ENCODE assay signal across 28 cellular contexts in the genomic region with DNA sequence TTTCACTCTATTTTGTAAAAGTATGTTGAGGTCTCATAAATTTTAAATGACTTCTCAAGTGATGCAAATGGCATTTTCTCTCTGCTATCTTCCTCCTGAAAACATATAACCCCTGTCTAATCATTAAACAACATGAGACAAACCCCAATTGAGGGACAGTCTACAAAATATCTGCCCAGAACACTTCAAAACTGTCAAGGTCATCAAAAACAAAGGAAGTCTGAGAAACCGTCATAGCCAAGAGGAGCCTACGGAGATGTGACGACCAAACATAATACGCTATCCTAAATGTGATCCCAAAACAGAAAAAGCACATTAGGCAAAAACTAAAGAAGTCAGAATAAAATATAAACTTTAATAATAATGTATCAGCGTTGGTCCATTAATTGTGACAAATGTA.
"Had no signal": no experiment of that assay in that cellular context is flagged by ENCODE, and none has a peak within 500 bp of the region (broad histone marks: within the 10 kb centered on the region; RNA-seq: fewer than 3 reads in every experiment).

No MANE protein-coding gene starts in this region.

- H3K36me3 ChIP-seq: colonic mucosa, esophagus muscularis mucosa, esophagus squamous epithelium, gastrocnemius medialis, gastroesophageal sphincter, heart left ventricle, heart right ventricle had no signal

- H3K27me3 ChIP-seq: colonic mucosa, dorsolateral prefrontal cortex, esophagus muscularis mucosa, esophagus squamous epithelium, foreskin keratinocyte, gastrocnemius medialis, gastroesophageal sphincter, heart left ventricle, heart right ventricle had no signal

- FAIRE-seq: endometrium, endothelial cell of umbilical vein, frontal cortex had no signal

- H3K4me1 Mint-ChIP-seq: endodermal cell had no signal

- H3K4me1 ChIP-seq: colonic mucosa, esophagus muscularis mucosa, esophagus squamous epithelium, foreskin keratinocyte, gastrocnemius medialis, gastroesophageal sphincter, heart left ventricle, heart right ventricle had no signal

- H3K27ac Mint-ChIP-seq: dendritic cell treated with granulocyte-macrophage colony-stimulating factor and Interleukin-4, amounts not matched to agents 40 ng/mL and 50 ng/mL, for 4 days; effector memory CD8-positive, alpha-beta T cell; endodermal cell had no signal

- H3K27me3 Mint-ChIP-seq: dendritic cell treated with granulocyte-macrophage colony-stimulating factor and Interleukin-4, amounts not matched to agents 40 ng/mL and 50 ng/mL, for 4 days; effector memory CD8-positive, alpha-beta T cell had no signal

- H3K9me3 ChIP-seq: colonic mucosa, esophagus muscularis mucosa, esophagus squamous epithelium, gastrocnemius medialis, gastroesophageal sphincter, heart left ventricle, heart right ventricle had no signal

- H3K4me3 Mint-ChIP-seq: dendritic cell treated with granulocyte-macrophage colony-stimulating factor and Interleukin-4, amounts not matched to agents 40 ng/mL and 50 ng/mL, for 4 days; effector memory CD8-positive, alpha-beta T cell; endodermal cell had no signal

- H3K27ac ChIP-seq: colonic mucosa, coronary artery, dorsolateral prefrontal cortex, epithelial cell of prostate, esophagus muscularis mucosa, esophagus squamous epithelium, foreskin keratinocyte, gastrocnemius medialis, gastroesophageal sphincter, heart left ventricle, heart right ventricle had no signal

- H3K4me3 ChIP-seq: colonic mucosa, coronary artery, dorsolateral prefrontal cortex, esophagus muscularis mucosa, esophagus squamous epithelium, gastrocnemius medialis, gastroesophageal sphincter, heart left ventricle, heart right ventricle had no signal

- ATAC-seq: effector memory CD8-positive, alpha-beta T cell; esophagus mucosa; foreskin keratinocyte; gastrocnemius medialis; gastroesophageal sphincter; heart left ventricle; heart right ventricle had no signal

- DNase-seq: colonic mucosa; cortex of kidney; dermis blood vessel endothelial cell; dorsolateral prefrontal cortex; effector CD4-positive, alpha-beta T cell; effector CD8-positive, alpha-beta T cell; effector memory CD4-positive, alpha-beta T cell; effector memory CD8-positive, alpha-beta T cell; endodermal cell; erythroblast; esophagus squamous epithelium; foreskin fibroblast; foreskin keratinocyte; foreskin melanocyte; gastrocnemius medialis; glutamatergic neuron; head of caudate nucleus; heart left ventricle; heart right ventricle had no signal

- H3K9me3 Mint-ChIP-seq: endodermal cell had no signal
